Comparison of ENCODE assay signal across 9 cellular contexts in genomic region chr10:116490028-116490662, GRCh38. TPM values are rescaled to one million over a fixed set of nuclear protein-coding genes. Genes with fewer than 3 reads are reported as not detected.
DNase-seq lines count a peak whose midpoint lies in the region; ATAC-seq, FAIRE-seq and TF ChIP-seq lines count a peak whose summit lies in the region.
"Had no signal": no experiment of that assay in that cellular context is flagged by ENCODE, and none has a peak within 500 bp of the region (broad histone marks: within the 10 kb centered on the region; RNA-seq: fewer than 3 reads in every experiment).

No MANE protein-coding gene starts in this region.

- no peak overlapping the region for H2AFZ ChIP-seq in GM12878 (ENCODE audit: control insufficient read depth, low read depth, low read length)

- no peaks in the 10 kb centered on the region for H3K4me1 Mint-ChIP-seq in activated CD4-positive, alpha-beta memory T cell treated with anti-CD3 and anti-CD28 coated beads, Interleukin-2, amount 10 ng/mL, durations not matched to agents 7 days and 5 days
- H3K4me1 Mint-ChIP-seq in stimulated activated naive CD8-positive, alpha-beta T cell treated with anti-CD3 and anti-CD28 coated beads, Interleukin-15, amount 100 ng/mL, for 72 hours = no peaks in the 10 kb centered on the region

- no peak overlapping the region for H3K4me3 Mint-ChIP-seq in activated CD4-positive, alpha-beta memory T cell treated with anti-CD3 and anti-CD28 coated beads, Interleukin-2, amount 10 ng/mL, durations not matched to agents 7 days and 5 days
- H3K4me3 Mint-ChIP-seq in stimulated activated naive CD8-positive, alpha-beta T cell treated with anti-CD3 and anti-CD28 coated beads, Interleukin-15, amount 100 ng/mL, for 72 hours = no peak overlapping the region

- BruUV-seq in GM12878 (replicated peaks; lab: Mats Ljungman, UMichigan) = no TSS peak

- intact Hi-C loops in GM12878 (cut with micrococcal nuclease; ENCODE audit: unreplicated experiment) = loop anchor here (5.0 kb wide), 1 partner anchor 1133 kb away; no protein-coding TSS in a partner anchor
- intact Hi-C loops in mucosa of descending colon (cut with DNase I, micrococcal nuclease) = no loop called here

- in situ Hi-C loops in GM12878 (cut with MboI) = no loop called here

- TF ChIP-seq EP300 in GM12878 (IDR thresholded peaks at IDR 0.05; ENCODE audit: borderline replicate concordance in 1 of 2, control insufficient read depth in 1 of 2, low read depth in 2 of 2, low read length in 2 of 2) = no peak

- no peak overlapping the region for H3K27ac ChIP-seq in GM12878 (ENCODE audit: control insufficient read depth, insufficient read depth)

- DNase-seq in NCI-H345 (lab: John Stamatoyannopoulos, UW) (peak; percentile 1), NCI-H345 treated with DMSO at 0.1 percent for 48 hours (lab: John Stamatoyannopoulos, UW; ENCODE audit: unreplicated experiment) (no peak), HTR-8/SVneo (ENCODE audit: insufficient read length, low spot score) (peak; percentile 10), GM12878 (ENCODE audit: low read depth, low spot score) (no peak), mucosa of descending colon (no peak), activated gamma-delta T cell treated with Interleukin-2 at 50 U/mL for 16 hours (no peak)
- DNase-seq in activated CD4-positive, alpha-beta memory T cell treated with anti-CD3 and anti-CD28 coated beads, Interleukin-2, amount 10 ng/mL, durations not matched to agents 7 days and 5 days = no peak
- DNase-seq in stimulated activated naive CD8-positive, alpha-beta T cell treated with anti-CD3 and anti-CD28 coated beads, Interleukin-15, amount 100 ng/mL, for 72 hours = no peak

- no peaks in the 10 kb centered on the region for H3K36me3 Mint-ChIP-seq in activated CD4-positive, alpha-beta memory T cell treated with anti-CD3 and anti-CD28 coated beads, Interleukin-2, amount 10 ng/mL, durations not matched to agents 7 days and 5 days (ENCODE audit: low read depth)

- H3K36me3 ChIP-seq in GM12878 (ENCODE audit: control insufficient read depth in 2 of 2, insufficient read depth in 2 of 2, low read length in 1 of 2) (no peaks in the 10 kb centered on the region), mucosa of descending colon (ENCODE audit: low read depth) (no peaks in the 10 kb centered on the region)

- ATAC-seq in GM12878 (peak; percentile 62), mucosa of descending colon (no peak)
- no peak for ATAC-seq in stimulated activated naive CD8-positive, alpha-beta T cell treated with anti-CD3 and anti-CD28 coated beads, Interleukin-15, amount 100 ng/mL, for 72 hours

- CTCF ChIA-PET in GM12878 (lab: Yijun Ruan, JAX) = interaction anchor here (0.6 to 1.8 kb wide), 6 partner anchors 17 to 84 kb away, joined by 3 to 7 read pairs (median 4); no protein-coding TSS in a partner anchor
- CTCF ChIA-PET in activated CD4-positive, alpha-beta memory T cell treated with anti-CD3 and anti-CD28 coated beads, Interleukin-2, amount 10 ng/mL, durations not matched to agents 7 days and 5 days (lab: Charles Lee) = no interaction called here

- TF ChIP-seq RAD21 in GM12878 (IDR thresholded peaks at IDR 0.05; ENCODE audit: insufficient read depth, low read depth, low read length) = 0 out of 2 replicates have a peak, but pooled peaks have one; percentile 11

- H3K4me2 ChIP-seq in GM12878 (ENCODE audit: control insufficient read depth, insufficient read depth) = no peak overlapping the region

- no peak overlapping the region for H3K27ac Mint-ChIP-seq in activated CD4-positive, alpha-beta memory T cell treated with anti-CD3 and anti-CD28 coated beads, Interleukin-2, amount 10 ng/mL, durations not matched to agents 7 days and 5 days
- H3K27ac Mint-ChIP-seq in stimulated activated naive CD8-positive, alpha-beta T cell treated with anti-CD3 and anti-CD28 coated beads, Interleukin-15, amount 100 ng/mL, for 72 hours = no peak overlapping the region

- H3K27me3 ChIP-seq in GM12878 (replicated peaks in 1 of 2; ENCODE audit: control insufficient read depth in 2 of 2, insufficient read depth in 2 of 2, low read length in 1 of 2) = no peaks in the 10 kb centered on the region

- H3K4me1 ChIP-seq in GM12878 (ENCODE audit: control insufficient read depth, insufficient read depth, low read length) = no peaks in the 10 kb centered on the region
- no peaks in the 10 kb centered on the region for H3K4me1 ChIP-seq in mucosa of descending colon (ENCODE audit: low read depth)

- FAIRE-seq in HTR-8/SVneo (lab: Jason Lieb, UNC) (no peak), GM12878 (lab: Jason Lieb, UNC) (peak; percentile 70)

- no peak overlapping the region for H3K9ac ChIP-seq in GM12878 (ENCODE audit: control insufficient read depth, insufficient read depth, low read length)

- no peak overlapping the region for H3K4me3 ChIP-seq in GM12878
- H3K4me3 ChIP-seq in mucosa of descending colon = no peak overlapping the region

- POLR2A ChIA-PET in GM12878 (lab: Charles Lee) = no interaction called here
- POLR2A ChIA-PET in activated CD4-positive, alpha-beta memory T cell treated with anti-CD3 and anti-CD28 coated beads, Interleukin-2, amount 10 ng/mL, durations not matched to agents 7 days and 5 days (lab: Charles Lee) = no interaction called here

- no peaks in the 10 kb centered on the region for H4K20me1 ChIP-seq in GM12878 (ENCODE audit: control insufficient read depth, insufficient read depth)

- H3K27me3 Mint-ChIP-seq in activated CD4-positive, alpha-beta memory T cell treated with anti-CD3 and anti-CD28 coated beads, Interleukin-2, amount 10 ng/mL, durations not matched to agents 7 days and 5 days = no peaks in the 10 kb centered on the region
- H3K27me3 Mint-ChIP-seq in stimulated activated naive CD8-positive, alpha-beta T cell treated with anti-CD3 and anti-CD28 coated beads, Interleukin-15, amount 100 ng/mL, for 72 hours = peaks cover 8% of the 10 kb centered on the region

- RAD21 ChIA-PET in GM12878 (lab: Charles Lee; ENCODE audit: unreplicated experiment) = interaction anchor here (0.6 kb wide), 1 partner anchor 804 kb away, joined by 3 read pairs; no protein-coding TSS in a partner anchor

- no peak for TF ChIP-seq POLR2A in GM12878 (IDR thresholded peaks at IDR 0.05; ENCODE audit: low read depth, low read length)

- no peaks in the 10 kb centered on the region for H3K9me3 Mint-ChIP-seq in activated CD4-positive, alpha-beta memory T cell treated with anti-CD3 and anti-CD28 coated beads, Interleukin-2, amount 10 ng/mL, durations not matched to agents 7 days and 5 days
- no peaks in the 10 kb centered on the region for H3K9me3 Mint-ChIP-seq in stimulated activated naive CD8-positive, alpha-beta T cell treated with anti-CD3 and anti-CD28 coated beads, Interleukin-15, amount 100 ng/mL, for 72 hours

- H3K79me2 ChIP-seq in GM12878 (ENCODE audit: control insufficient read depth, insufficient read depth, low read length) = no peaks in the 10 kb centered on the region

- H3K9me3 ChIP-seq in GM12878 (replicated peaks; ENCODE audit: control insufficient read depth, insufficient read depth, low read length) = no peaks in the 10 kb centered on the region
- no peaks in the 10 kb centered on the region for H3K9me3 ChIP-seq in mucosa of descending colon

- WGBS in GM12878 (ENCODE audit: insufficient coverage, insufficient replicate concordance, low lambda C conversion rate, missing lambda C conversion rate) = 0% methylated on average over 2 of the region's 2 CpGs

- SMC1A ChIA-PET in GM12878 (lab: Charles Lee; ENCODE audit: uncharacterized antibody, unreplicated experiment) = no interaction called here

- TF ChIP-seq CTCF in GM12878 (IDR thresholded peaks at IDR 0.05 in 2 of 3, conservative IDR thresholded peaks at IDR 0.05 in 1 of 3; ENCODE audit: control insufficient read depth in 2 of 3, extremely low read depth in 1 of 3, insufficient read depth in 1 of 3, low read depth in 3 of 3, low read length in 3 of 3) (peak; percentile 49 to 60 (median 53); a peak in 5 of 6 replicates), mucosa of descending colon (IDR thresholded peaks at IDR 0.05) (peak; percentile 49)

TF ChIP-seq in GM12878, 131 proteins besides CTCF, POLR2A, EP300 and RAD21:
- peak; percentile 18; the same call in 1 of the 2 replicates for TF ChIP-seq SMC3 (IDR thresholded peaks at IDR 0.05; ENCODE audit: borderline replicate concordance, low read length)
- TF ChIP-seq SREBF1 (IDR thresholded peaks at IDR 0.05; ENCODE audit: low read length) = no peak

RNA-seq across cellular contexts. Expression of gene PNLIP, which starts 55.6 kb away (rescaled TPM):
- total RNA-seq in GM12878 (2013; cell fraction: nucleolus; rRNA removed) = not detected in 2 replicates
- total RNA-seq in GM12878 (2014; rRNA removed) (not detected in 2 replicates), GM12878 (2014; rRNA removed; fragmentation: Illumina TruSeq; extraction: Trizol) (not detected in 2 replicates), GM12878 (2021) (1.1 and 2.4 TPM in 2 replicates), mucosa of descending colon (not detected)
- polyA plus RNA-seq in GM12878 (2011; ENCODE audit: low read depth) = not detected
- polyA plus RNA-seq in GM12878 (2011; rRNA removed) (not detected in 2 replicates), GM12878 (2014; fragmentation: Illumina TruSeq; extraction: Trizol) (not detected in 2 replicates), GM12878 (2014; fragmentation: Nextera tagmentation; extraction: Ambion mirVana) (not detected), GM12878 (2014; rRNA removed) (not detected in 2 replicates), GM12878 (2016; fragmentation: Nextera tagmentation; extraction: Ambion mirVana) (not detected)
- polyA plus RNA-seq in GM12878 (2011; cell fraction: cytosol; rRNA removed) = not detected in 2 replicates
- not detected in 2 replicates for polyA plus RNA-seq in GM12878 (2011; cell fraction: nucleus; rRNA removed)
- polyA plus RNA-seq in GM12878 (2012) = not detected in 2 replicates
- not detected in 2 replicates for polyA minus RNA-seq in GM12878 (2011; rRNA and poly(A)+ RNA removed)
- polyA minus RNA-seq in GM12878 (2011; cell fraction: cytosol; rRNA and poly(A)+ RNA removed) = not detected in 2 replicates
- not detected in 2 replicates for polyA minus RNA-seq in GM12878 (2011; cell fraction: nucleus; rRNA and poly(A)+ RNA removed)
- not detected for total RNA-seq in activated CD4-positive, alpha-beta memory T cell treated with anti-CD3 and anti-CD28 coated beads, Interleukin-2, amount 10 ng/mL, durations not matched to agents 7 days and 5 days
- total RNA-seq: Daoy had no signal

Comparison
In these comparisons a context has a peak if more than half of its experiments do, and no peak if none do; other contexts are left out.
1. DNase-seq: peak in NCI-H345 (single experiment) and HTR-8/SVneo (single experiment); none in NCI-H345 treated with DMSO at 0.1 percent for 48 hours (single experiment), GM12878 (single experiment), mucosa of descending colon (0 of 3), activated CD4-positive, alpha-beta memory T cell treated with anti-CD3 and anti-CD28 coated beads, Interleukin-2, amount 10 ng/mL, durations not matched to agents 7 days and 5 days (single experiment), activated gamma-delta T cell treated with Interleukin-2 at 50 U/mL for 16 hours (single experiment) and stimulated activated naive CD8-positive, alpha-beta T cell treated with anti-CD3 and anti-CD28 coated beads, Interleukin-15, amount 100 ng/mL, for 72 hours (0 of 2).